ENCODE assay signal across 1 cellular context in the genomic region with DNA sequence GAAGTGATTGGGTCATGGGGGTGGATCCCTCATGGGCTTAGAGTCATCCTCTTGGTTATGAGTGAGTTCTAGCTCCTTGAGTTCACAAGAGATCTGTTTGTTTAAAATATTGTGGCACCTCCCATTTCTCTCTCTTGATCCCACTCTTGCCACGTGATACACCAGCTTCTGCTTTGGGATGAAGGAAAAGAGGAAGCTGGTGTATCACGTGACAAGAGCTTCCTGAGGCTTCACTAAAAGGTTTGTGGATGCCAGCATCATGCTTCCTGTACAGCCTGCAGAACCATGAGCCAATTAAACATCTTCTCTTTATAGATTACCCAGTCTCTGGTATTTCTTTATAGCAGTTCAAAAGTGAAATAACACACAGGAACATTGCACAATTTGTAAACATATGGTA.
TF ChIP-seq lines count a peak whose summit lies in the region.

No MANE protein-coding gene starts in this region.

TF ChIP-seq in GM23338, 12 proteins besides CTCF, POLR2A, EP300 and RAD21 (continued from another document):
- TF ChIP-seq, protein P1, sequence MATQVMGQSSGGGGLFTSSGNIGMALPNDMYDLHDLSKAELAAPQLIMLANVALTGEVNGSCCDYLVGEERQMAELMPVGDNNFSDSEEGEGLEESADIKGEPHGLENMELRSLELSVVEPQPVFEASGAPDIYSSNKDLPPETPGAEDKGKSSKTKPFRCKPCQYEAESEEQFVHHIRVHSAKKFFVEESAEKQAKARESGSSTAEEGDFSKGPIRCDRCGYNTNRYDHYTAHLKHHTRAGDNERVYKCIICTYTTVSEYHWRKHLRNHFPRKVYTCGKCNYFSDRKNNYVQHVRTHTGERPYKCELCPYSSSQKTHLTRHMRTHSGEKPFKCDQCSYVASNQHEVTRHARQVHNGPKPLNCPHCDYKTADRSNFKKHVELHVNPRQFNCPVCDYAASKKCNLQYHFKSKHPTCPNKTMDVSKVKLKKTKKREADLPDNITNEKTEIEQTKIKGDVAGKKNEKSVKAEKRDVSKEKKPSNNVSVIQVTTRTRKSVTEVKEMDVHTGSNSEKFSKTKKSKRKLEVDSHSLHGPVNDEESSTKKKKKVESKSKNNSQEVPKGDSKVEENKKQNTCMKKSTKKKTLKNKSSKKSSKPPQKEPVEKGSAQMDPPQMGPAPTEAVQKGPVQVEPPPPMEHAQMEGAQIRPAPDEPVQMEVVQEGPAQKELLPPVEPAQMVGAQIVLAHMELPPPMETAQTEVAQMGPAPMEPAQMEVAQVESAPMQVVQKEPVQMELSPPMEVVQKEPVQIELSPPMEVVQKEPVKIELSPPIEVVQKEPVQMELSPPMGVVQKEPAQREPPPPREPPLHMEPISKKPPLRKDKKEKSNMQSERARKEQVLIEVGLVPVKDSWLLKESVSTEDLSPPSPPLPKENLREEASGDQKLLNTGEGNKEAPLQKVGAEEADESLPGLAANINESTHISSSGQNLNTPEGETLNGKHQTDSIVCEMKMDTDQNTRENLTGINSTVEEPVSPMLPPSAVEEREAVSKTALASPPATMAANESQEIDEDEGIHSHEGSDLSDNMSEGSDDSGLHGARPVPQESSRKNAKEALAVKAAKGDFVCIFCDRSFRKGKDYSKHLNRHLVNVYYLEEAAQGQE (IDR thresholded peaks at IDR 0.05; ENCODE audit: unreplicated experiment) = no peak
- TF ChIP-seq, protein P2, sequence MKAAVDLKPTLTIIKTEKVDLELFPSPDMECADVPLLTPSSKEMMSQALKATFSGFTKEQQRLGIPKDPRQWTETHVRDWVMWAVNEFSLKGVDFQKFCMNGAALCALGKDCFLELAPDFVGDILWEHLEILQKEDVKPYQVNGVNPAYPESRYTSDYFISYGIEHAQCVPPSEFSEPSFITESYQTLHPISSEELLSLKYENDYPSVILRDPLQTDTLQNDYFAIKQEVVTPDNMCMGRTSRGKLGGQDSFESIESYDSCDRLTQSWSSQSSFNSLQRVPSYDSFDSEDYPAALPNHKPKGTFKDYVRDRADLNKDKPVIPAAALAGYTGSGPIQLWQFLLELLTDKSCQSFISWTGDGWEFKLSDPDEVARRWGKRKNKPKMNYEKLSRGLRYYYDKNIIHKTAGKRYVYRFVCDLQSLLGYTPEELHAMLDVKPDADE (IDR thresholded peaks at IDR 0.05) = no peak
- no peak for TF ChIP-seq EZH2 (IDR thresholded peaks at IDR 0.05; ENCODE audit: low read depth, unreplicated experiment)
- TF ChIP-seq ZNF114 (CRISPR knock-in tag; IDR thresholded peaks at IDR 0.05) = no peak
- TF ChIP-seq POLR2AphosphoS5 (IDR thresholded peaks at IDR 0.05; ENCODE audit: low read depth) = no peak
- no peak for TF ChIP-seq EZH2phosphoT487 (IDR thresholded peaks at IDR 0.05; ENCODE audit: unreplicated experiment)
- TF ChIP-seq JUNB (IDR thresholded peaks at IDR 0.05; ENCODE audit: unreplicated experiment) = no peak
- TF ChIP-seq CREB1 (CRISPR knock-in tag; IDR thresholded peaks at IDR 0.05; ENCODE audit: low read depth) = no peak
- no peak for TF ChIP-seq NANOG (IDR thresholded peaks at IDR 0.05; ENCODE audit: borderline replicate concordance)
- TF ChIP-seq ZNF331 (CRISPR knock-in tag; IDR thresholded peaks at IDR 0.05; ENCODE audit: low read depth) = no peak
TF ChIP-seq in GM23338: peak in this region for 0.
